8 cellular contexts compared by ENCODE assay signal in the genomic region with DNA sequence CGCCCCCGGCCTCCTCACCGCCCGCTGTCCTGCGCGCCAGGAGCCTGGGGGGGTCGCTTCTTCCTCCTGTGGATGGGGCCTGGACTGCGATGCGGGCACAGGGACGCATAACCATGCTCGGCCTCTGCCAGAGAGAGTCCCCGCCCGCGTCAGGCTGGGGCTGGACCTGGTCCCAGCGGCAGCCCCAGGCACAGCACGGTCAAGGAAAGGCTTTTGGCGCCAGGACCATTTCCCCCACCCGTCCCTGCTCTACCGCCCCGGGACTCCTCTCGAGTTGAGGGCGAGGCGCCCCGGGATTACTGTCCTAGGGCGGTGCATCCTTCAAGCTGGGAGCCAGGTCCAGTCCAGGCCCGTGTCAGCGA. TPM values are rescaled to one million over a fixed set of nuclear protein-coding genes. Genes with fewer than 3 reads are reported as not detected.
DNase-seq lines count a peak whose midpoint lies in the region; ATAC-seq lines count a peak whose summit lies in the region.

No MANE protein-coding gene starts in this region.

- peak; percentile 1 for ATAC-seq in GM21529 (IDR thresholded peaks at IDR 0.05; ENCODE audit: unreplicated experiment)
- ATAC-seq in Right ventricle myocardium superior (ENCODE audit: poor library complexity) = peak; percentile 1
- no peak for ATAC-seq in sciatic nerve

- intact Hi-C loops in Right ventricle myocardium superior (cut with DNase I) (no loop called here), sciatic nerve (cut with DNase I) (no loop called here)

- H3K9ac ChIP-seq in SK-N-MC (ENCODE audit: insufficient read length) = peak overlapping the region; percentile 92

- H3K27ac ChIP-seq in SK-N-MC = no peak overlapping the region

- peak overlapping the region; percentile 94 for H3K4me3 ChIP-seq in SK-N-MC

- H3K9me3 ChIP-seq in SK-N-MC (ENCODE audit: low read depth, low read length) = no peaks in the 10 kb centered on the region

- in situ Hi-C loops in ACHN (cut with HindIII; ENCODE audit: low pct_ligation_motif_present, low pct_unique_long_range_greater_than_20kb, low sequenced_read_pairs) = no loop called here

- DNase-seq in ACHN (peak; percentile 12), SK-N-MC (ENCODE audit: low read depth, low spot score) (no peak), Right ventricle myocardium superior (no peak), sciatic nerve (ENCODE audit: low spot score) (peak; percentile 65), putamen (ENCODE audit: low spot score) (no peak), H4 (ENCODE audit: low spot score) (no peak), T1000 (lab: John Stamatoyannopoulos, UW) (no peak)

- peaks cover 8% of the 10 kb centered on the region for H3K36me3 ChIP-seq in SK-N-MC (ENCODE audit: insufficient read depth, low read length)

RNA-seq across cellular contexts. Expression of a gene that starts 0.4 kb away (rescaled TPM):
- total RNA-seq in Right ventricle myocardium superior (2.5 TPM), sciatic nerve (9.9 TPM)
- 34.7 and 74.3 TPM in 2 replicates for total RNA-seq in H4 (2014; rRNA removed; shearing (Covaris generic))

RNA-seq across cellular contexts. Expression of a gene that starts 7.7 kb away (rescaled TPM):
- total RNA-seq in Right ventricle myocardium superior = 27.6 TPM
- total RNA-seq in sciatic nerve = 50.1 TPM
- 487 and 500 TPM in 2 replicates for total RNA-seq in H4 (2014; rRNA removed; shearing (Covaris generic))

RNA-seq across cellular contexts. Expression of a gene that starts 7.8 kb away (rescaled TPM):
- total RNA-seq in Right ventricle myocardium superior = 21.2 TPM
- total RNA-seq in sciatic nerve = 24.4 TPM
- total RNA-seq in H4 (2014; rRNA removed; shearing (Covaris generic)) = 22.5 and 28.1 TPM in 2 replicates

RNA-seq across cellular contexts. Expression of a gene that starts 40.1 kb away (rescaled TPM):
- total RNA-seq in Right ventricle myocardium superior = 56.8 TPM
- total RNA-seq in sciatic nerve = 70.0 TPM
- total RNA-seq in H4 (2014; rRNA removed; shearing (Covaris generic)) = 745 and 800 TPM in 2 replicates

RNA-seq across cellular contexts. Expression of a gene that starts 46.4 kb away (rescaled TPM):
- total RNA-seq in Right ventricle myocardium superior (2.4 TPM), sciatic nerve (9.3 TPM)
- 26.2 and 28.1 TPM in 2 replicates for total RNA-seq in H4 (2014; rRNA removed; shearing (Covaris generic))

Comparison
In these comparisons a context has a peak if more than half of its experiments do, and no peak if none do; other contexts are left out.
1. DNase-seq: peak in ACHN (single experiment) and sciatic nerve (single experiment); none in SK-N-MC (single experiment), Right ventricle myocardium superior (single experiment), putamen (single experiment), H4 (single experiment) and T1000 (single experiment).